ENCODE assay signal across 19 cellular contexts in genomic region chr5:2629035-2629434, GRCh38.
"Had no signal": no experiment of that assay in that cellular context is flagged by ENCODE, and none has a peak within 500 bp of the region (broad histone marks: within the 10 kb centered on the region; RNA-seq: fewer than 3 reads in every experiment).

No MANE protein-coding gene starts in this region.

- DNase-seq: KBM-7, MV-4-11, NCI-H1048, NCI-H1105, NCI-H1417, NCI-H1436 treated with DMSO at 0.1 percent for 48 hours, NCI-H1694, NCI-H1930, NCI-H2081, NCI-H2107, NCI-H2227 treated with DMSO at 0.1 percent for 48 hours, NCI-H524, NCI-H526 treated with DMSO at 0.1 percent for 48 hours, NCI-H774, Right ventricle myocardium superior, RPMI8226, SIG-M5 had no signal

- H3K27me3 ChIP-seq: SJSA1 had no signal

- H3K4me1 ChIP-seq: SJSA1 had no signal

- H3K4me3 ChIP-seq: SJSA1, SK-N-MC had no signal

- H3K27ac ChIP-seq: SJSA1, SK-N-MC had no signal

- H3K36me3 ChIP-seq: SJSA1 had no signal
